ENCODE assay signal across 8 cellular contexts in genomic region chr16:84186685-84187437, GRCh38. TPM values are rescaled to one million over a fixed set of nuclear protein-coding genes. Genes with fewer than 3 reads are reported as not detected.
DNase-seq lines count a peak whose midpoint lies in the region; ATAC-seq and TF ChIP-seq lines count a peak whose summit lies in the region.

TAF1C (minus strand) TSS chr16:84187057; CDS start chr16:84184988, 2,069 bp downstream.

- peak; percentile 72 to 78 for TF ChIP-seq EP300 in tibial nerve (IDR thresholded peaks at IDR 0.05)

- peak within 1 kb of the TSS; percentile 99 for H2AFZ ChIP-seq in parathyroid adenoma

- intact Hi-C loops in Right ventricle myocardium superior (cut with DNase I): loop anchor here (5.0 kb wide), 3 partner anchors 50 to 230 kb away; no protein-coding TSS in a partner anchor

- 2 to 6% methylated on average over 18 to 55 of the region's 55 CpGs for WGBS in tibial nerve, 2 donors

- H3K36me3 ChIP-seq in parathyroid adenoma (ENCODE audit: control insufficient read depth, insufficient read depth, low read length) (no peaks in the 10 kb centered on the region), tibial nerve (peaks cover 0 to 33% (median 0%) of the 10 kb centered on the region in 3 donors)

- H3K27me3 ChIP-seq in parathyroid adenoma (ENCODE audit: control insufficient read depth, insufficient read depth, low read length) (no peaks in the 10 kb centered on the region), tibial nerve (no peaks in the 10 kb centered on the region)

- H3K27ac ChIP-seq in parathyroid adenoma (peak within 1 kb of the TSS; percentile 48), tibial nerve (peak within 1 kb of the TSS; percentile 49 to 91 (median 80))

- H3K4me1 ChIP-seq in parathyroid adenoma (peaks cover 6% of the 10 kb centered on the region), tibial nerve (peaks cover 0 to 31% (median 6%) of the 10 kb centered on the region in 4 donors)

- no peaks in the 10 kb centered on the region for H3K9me3 ChIP-seq in parathyroid adenoma (ENCODE audit: control insufficient read depth, low read length)
- no peaks in the 10 kb centered on the region for H3K9me3 ChIP-seq in tibial nerve

- H3K4me3 ChIP-seq in GM12865 (ENCODE audit: low read depth, low read length) (peak within 1 kb of the TSS; percentile 100), parathyroid adenoma (ENCODE audit: low read depth, low read length) (peak within 1 kb of the TSS; percentile 97), tibial nerve (peak within 1 kb of the TSS; percentile 82 to 98 (median 93))

- peak within 1 kb of the TSS; percentile 93 for H3K9ac ChIP-seq in parathyroid adenoma

- ATAC-seq in HG02642 (IDR thresholded peaks at IDR 0.05; ENCODE audit: poor library complexity, unreplicated experiment): peak; percentile 94
- ATAC-seq in Right ventricle myocardium superior (ENCODE audit: poor library complexity): peak; percentile 98

- TF ChIP-seq CTCF in GM12865 (IDR thresholded peaks at IDR 0.05; ENCODE audit: insufficient read depth, low read depth, low read length, missing control alignments): peak; percentile 97
- peak; percentile 99 for TF ChIP-seq CTCF in parathyroid adenoma (IDR thresholded peaks at IDR 0.05)
- TF ChIP-seq CTCF in tibial nerve (IDR thresholded peaks at IDR 0.05): peak; percentile 96 to 99 (median 98)

- peak within 1 kb of the TSS; percentile 99 for H3K4me2 ChIP-seq in parathyroid adenoma (ENCODE audit: low read length)

- DNase-seq in GM12865 (ENCODE audit: low read depth) (peak; percentile 98), NCI-H1105 treated with DMSO at 0.1 percent for 48 hours (lab: John Stamatoyannopoulos, UW) (peak; percentile 77), SW 1271 (lab: John Stamatoyannopoulos, UW) (peak; percentile 71 to 81), Right ventricle myocardium superior (peak; percentile 97), tibial nerve (ENCODE audit: low spot score in 2 of 2) (peak; percentile 92)
- peak; percentile 79 for DNase-seq in activated naive CD8-positive, alpha-beta T cell treated with anti-CD3 and anti-CD28 coated beads, Interleukin-2, amount 50 U/mL, for 16 hours (ENCODE audit: low read depth, low spot score)

- no peak for TF ChIP-seq POLR2A in tibial nerve (IDR thresholded peaks at IDR 0.05)

- peaks cover 10% of the 10 kb centered on the region for H3K79me2 ChIP-seq in parathyroid adenoma

RNA-seq across cellular contexts. Expression of gene TAF1C, which starts in this region (rescaled TPM):
- 29.3 TPM for total RNA-seq in Right ventricle myocardium superior
- 100 to 1,000 TPM in 1 of 4 donors, 10 to 100 TPM in 3; 50.7 to 109 (median 73.9) TPM for total RNA-seq in tibial nerve

Comparison
In these comparisons a context has a peak if more than half of its experiments do, and no peak if none do; other contexts are left out.
1. Peak in every context shown above with its lines: DNase-seq, ATAC-seq, H3K4me3 ChIP-seq and H3K27ac ChIP-seq.